Comparison of ENCODE assay signal across 13 cellular contexts in the genomic region with DNA sequence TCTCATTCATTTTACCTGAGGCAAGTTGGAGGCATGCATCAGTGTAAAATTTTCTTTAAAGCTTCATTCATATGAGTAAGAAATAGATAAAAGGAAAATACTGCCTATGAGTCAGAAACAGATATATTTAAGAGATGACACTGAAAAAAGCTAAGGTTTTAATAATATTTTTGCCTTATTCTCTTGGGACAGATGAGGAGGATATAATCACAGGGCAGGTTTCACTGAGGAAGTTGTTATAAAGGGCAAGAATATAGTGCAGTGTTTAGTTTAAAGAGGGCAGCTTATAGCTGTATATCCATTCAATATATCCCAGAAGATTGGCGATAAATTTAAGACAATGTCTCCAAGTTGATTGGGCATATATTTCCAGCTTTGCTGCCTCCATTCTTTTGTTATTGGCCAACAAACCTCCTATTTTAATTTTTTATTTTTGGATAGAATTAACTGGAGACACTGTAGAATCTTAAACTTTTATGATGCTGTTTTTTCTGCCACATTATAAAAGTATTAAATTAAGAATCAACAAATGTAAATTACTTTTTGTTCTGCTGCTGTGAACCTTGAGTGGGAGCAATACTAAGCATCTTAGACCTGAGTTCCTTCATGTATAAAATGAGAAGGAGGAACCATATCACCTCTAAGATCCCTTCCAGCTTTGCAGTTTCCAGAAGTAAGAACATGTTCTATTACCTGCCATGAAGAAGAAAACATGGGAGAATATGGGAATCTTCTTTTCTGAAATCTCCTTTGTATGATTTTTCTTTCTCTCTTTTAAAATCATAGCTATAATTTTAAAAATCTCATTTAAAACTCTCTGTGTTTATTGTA.
DNase-seq lines count a peak whose midpoint lies in the region; ATAC-seq, FAIRE-seq and TF ChIP-seq lines count a peak whose summit lies in the region.
"Had no signal": no experiment of that assay in that cellular context is flagged by ENCODE, and none has a peak within 500 bp of the region (broad histone marks: within the 10 kb centered on the region; RNA-seq: fewer than 3 reads in every experiment).

No MANE protein-coding gene starts in this region.

- peaks cover 6% of the 10 kb centered on the region for H3K4me1 Mint-ChIP-seq in activated CD4-positive, alpha-beta T cell treated with anti-CD3 and anti-CD28 coated beads, Interleukin-2, amount 10 ng/mL, durations not matched to agents 7 days and 5 days

- no peak for FAIRE-seq in GM12891 (lab: Jason Lieb, UNC)

- H3K27ac Mint-ChIP-seq in activated CD4-positive, alpha-beta T cell treated with anti-CD3 and anti-CD28 coated beads, Interleukin-2, amount 10 ng/mL, durations not matched to agents 7 days and 5 days, result no peak overlapping the region
- H3K27ac Mint-ChIP-seq: activated naive CD8-positive, alpha-beta T cell had no signal

- no peaks in the 10 kb centered on the region for H3K9me3 Mint-ChIP-seq in activated CD4-positive, alpha-beta T cell treated with anti-CD3 and anti-CD28 coated beads, Interleukin-2, amount 10 ng/mL, durations not matched to agents 7 days and 5 days

- CTCF ChIA-PET in activated CD4-positive, alpha-beta T cell treated with anti-CD3 and anti-CD28 coated beads, Interleukin-2, amount 10 ng/mL, durations not matched to agents 7 days and 5 days (lab: Charles Lee), result interaction anchor here (0.7 to 0.8 kb wide), 2 partner anchors 11 to 156 kb away, joined by 3 read pairs; no protein-coding TSS in a partner anchor

- ATAC-seq in GM19397 (IDR thresholded peaks at IDR 0.05; ENCODE audit: unreplicated experiment) (peak; percentile 18), HG02840 (IDR thresholded peaks at IDR 0.05; ENCODE audit: low FRiP score, unreplicated experiment) (peak; percentile 12), HG03460 (IDR thresholded peaks at IDR 0.05; ENCODE audit: unreplicated experiment) (peak; percentile 21)

- no peak overlapping the region for H3K4me3 Mint-ChIP-seq in activated CD4-positive, alpha-beta T cell treated with anti-CD3 and anti-CD28 coated beads, Interleukin-2, amount 10 ng/mL, durations not matched to agents 7 days and 5 days
- H3K4me3 Mint-ChIP-seq: activated naive CD8-positive, alpha-beta T cell had no signal

- H3K27me3 Mint-ChIP-seq in activated CD4-positive, alpha-beta T cell treated with anti-CD3 and anti-CD28 coated beads, Interleukin-2, amount 10 ng/mL, durations not matched to agents 7 days and 5 days, result peaks cover 11% of the 10 kb centered on the region

- POLR2A ChIA-PET in activated CD4-positive, alpha-beta T cell treated with anti-CD3 and anti-CD28 coated beads, Interleukin-2, amount 10 ng/mL, durations not matched to agents 7 days and 5 days (lab: Charles Lee), result no interaction called here

- no peak for DNase-seq in GM12891 (ENCODE audit: insufficient read length, low spot score)
- no peak for DNase-seq in pons (ENCODE audit: low spot score)
- DNase-seq in GM19238 (ENCODE audit: insufficient read length, low spot score), result no peak
- DNase-seq in iPS-NIHi11 (ENCODE audit: low spot score), result no peak
- DNase-seq in activated CD4-positive, alpha-beta T cell treated with anti-CD3 and anti-CD28 coated beads, Interleukin-2, amount 10 ng/mL, durations not matched to agents 7 days and 5 days, result no peak
- DNase-seq: activated CD4-positive, alpha-beta T cell treated with anti-CD3 and anti-CD28 coated beads, Interleukin-2, amount 50 U/mL, for 4 hours; NCI-H1048; SW 1271; transverse colon had no signal

- no peaks in the 10 kb centered on the region for H3K36me3 Mint-ChIP-seq in activated CD4-positive, alpha-beta T cell treated with anti-CD3 and anti-CD28 coated beads, Interleukin-2, amount 10 ng/mL, durations not matched to agents 7 days and 5 days (ENCODE audit: low read depth)
- H3K36me3 Mint-ChIP-seq: activated naive CD8-positive, alpha-beta T cell had no signal

- TF ChIP-seq POLR2A in GM12891 (IDR thresholded peaks at IDR 0.05; ENCODE audit: low read depth, low read length), result peak; percentile 81

TF ChIP-seq in GM12891, 5 proteins besides CTCF, POLR2A, EP300 and RAD21:
- TF ChIP-seq POU2F2 (IDR thresholded peaks at IDR 0.05; ENCODE audit: low read depth, low read length) (no peak), TAF1 (IDR thresholded peaks at IDR 0.05; ENCODE audit: low read depth, low read length) (no peak), POLR2AphosphoS5 (IDR thresholded peaks at IDR 0.05; ENCODE audit: low read depth, low read length) (peak; percentile 23; the same call in 1 of the 2 replicates), PAX5 (IDR thresholded peaks at IDR 0.05; ENCODE audit: insufficient read depth, low read length, severe bottlenecking) (no peak), SPI1 (IDR thresholded peaks at IDR 0.05; ENCODE audit: low read depth, low read length) (no peak)
